In the genomic region with DNA sequence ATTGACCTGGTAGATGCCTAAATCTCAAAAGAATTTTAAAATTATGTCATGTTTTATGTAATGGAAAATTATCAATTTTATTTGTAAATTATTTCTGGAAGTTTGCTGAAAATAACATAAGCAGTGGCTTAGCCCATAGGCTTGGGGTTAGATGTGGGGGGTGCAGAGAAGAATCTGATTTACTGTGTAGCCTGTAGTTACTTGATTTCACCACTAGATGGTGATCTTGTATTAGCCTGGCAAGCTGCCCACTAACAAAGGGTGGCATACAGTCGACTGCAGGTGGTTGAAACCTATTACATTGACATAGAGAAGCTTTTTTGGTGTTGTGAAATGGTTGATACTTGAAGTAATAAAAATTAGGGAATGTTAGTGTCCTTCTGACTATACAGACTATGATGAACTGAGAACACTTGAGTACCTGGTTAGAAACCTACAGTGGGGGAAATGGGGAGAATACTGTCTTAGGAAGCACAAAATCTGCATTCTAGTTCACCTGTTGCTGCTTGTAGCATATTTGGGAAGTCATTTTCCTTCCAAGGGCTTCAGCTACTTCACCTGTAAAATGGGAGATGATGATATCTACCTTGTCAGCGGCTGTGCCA, we compare ENCODE assay signal across 8 cellular contexts.
A peak's percentile ranks its signal among the peaks of the same experiment; 100 is the strongest.
DNase-seq lines count a peak whose midpoint lies in the region; ATAC-seq and TF ChIP-seq lines count a peak whose summit lies in the region.

No MANE protein-coding gene starts in this region.

- H3K27ac ChIP-seq in CD8-positive, alpha-beta T cell (ENCODE audit: low read depth, low read length), result no peak overlapping the region
- H3K27ac ChIP-seq in endodermal cell (ENCODE audit: low read depth, low read length) (no peak overlapping the region), upper lobe of left lung (no peak overlapping the region)

- CTCF ChIA-PET in CD8-positive, alpha-beta T cell (lab: Charles Lee), result interaction anchor here (0.7 to 2.2 kb wide), 6 partner anchors 8 to 1546 kb away, joined by 3 to 9 read pairs (median 4); no protein-coding TSS in a partner anchor

- H3K27me3 Mint-ChIP-seq in CD8-positive, alpha-beta T cell (ENCODE audit: low read depth), result no peaks in the 10 kb centered on the region
- H3K27me3 Mint-ChIP-seq in endodermal cell (ENCODE audit: insufficient read depth) (no peaks in the 10 kb centered on the region), memory B cell (peaks cover 2% of the 10 kb centered on the region)

- no peak for TF ChIP-seq POLR2A in upper lobe of left lung (IDR thresholded peaks at IDR 0.05)

- no peaks in the 10 kb centered on the region for H3K4me1 ChIP-seq in CD8-positive, alpha-beta T cell (ENCODE audit: insufficient read depth, low read length)
- H3K4me1 ChIP-seq in endodermal cell (ENCODE audit: control insufficient read depth, insufficient read depth, low read length) (no peaks in the 10 kb centered on the region), upper lobe of left lung (no peaks in the 10 kb centered on the region)

- H3K27ac Mint-ChIP-seq in CD8-positive, alpha-beta T cell, result no peak overlapping the region
- no peak overlapping the region for H3K27ac Mint-ChIP-seq in endodermal cell
- H3K27ac Mint-ChIP-seq in memory B cell, result no peak overlapping the region

- H3K4me3 ChIP-seq in CD8-positive, alpha-beta T cell (ENCODE audit: low read depth, low read length), result no peak overlapping the region
- H3K4me3 ChIP-seq in endodermal cell (ENCODE audit: low read length) (no peak overlapping the region), upper lobe of left lung (no peak overlapping the region)

- H3K4me1 Mint-ChIP-seq in CD8-positive, alpha-beta T cell (ENCODE audit: low read depth), result no peaks in the 10 kb centered on the region
- H3K4me1 Mint-ChIP-seq in endodermal cell (no peaks in the 10 kb centered on the region), memory B cell (no peaks in the 10 kb centered on the region)

- H3K9ac ChIP-seq in endodermal cell (ENCODE audit: extremely low read depth, low read length, poor library complexity, severe bottlenecking), result no peak overlapping the region

- H3K27me3 ChIP-seq in CD8-positive, alpha-beta T cell (ENCODE audit: insufficient read depth, low read length), result no peaks in the 10 kb centered on the region
- no peaks in the 10 kb centered on the region for H3K27me3 ChIP-seq in endodermal cell (ENCODE audit: control insufficient read depth, insufficient read depth, low read length, poor library complexity, severe bottlenecking)
- no peaks in the 10 kb centered on the region for H3K27me3 ChIP-seq in upper lobe of left lung

- WGBS in endodermal cell (ENCODE audit: insufficient coverage in 1 of 2, insufficient read length in 1 of 2), 2 experiments, result 57 to 60% methylated on average over 2 of the region's 2 CpGs
- 46 to 49% methylated on average over 2 of the region's 2 CpGs for WGBS in upper lobe of left lung, 2 donors

- H3K36me3 ChIP-seq in CD8-positive, alpha-beta T cell (ENCODE audit: insufficient read depth, low read length), result no peaks in the 10 kb centered on the region
- H3K36me3 ChIP-seq in endodermal cell (ENCODE audit: control insufficient read depth, insufficient read depth, low read length), result no peaks in the 10 kb centered on the region
- no peaks in the 10 kb centered on the region for H3K36me3 ChIP-seq in upper lobe of left lung

- peak in 4 of 7 experiments; percentile 4 to 13 (median 8) for DNase-seq in CD8-positive, alpha-beta T cell
- DNase-seq in NCI-H146 treated with DMSO at 0.1 percent for 48 hours (lab: John Stamatoyannopoulos, UW; ENCODE audit: unreplicated experiment), result peak; percentile 50
- peak; percentile 51 for DNase-seq in SKM-1 treated with dmso at 0.1 percent for 144 hours (lab: John Stamatoyannopoulos, UW; ENCODE audit: unreplicated experiment)
- DNase-seq in endodermal cell, result peak; percentile 49
- peak; percentile 11 to 46 for DNase-seq in memory B cell (ENCODE audit: low spot score in 2 of 2)
- DNase-seq in upper lobe of left lung, result peak in 1 of 2 donors; percentile 54

- no peak for TF ChIP-seq EP300 in upper lobe of left lung (IDR thresholded peaks at IDR 0.05)

- H3K9me3 ChIP-seq in CD8-positive, alpha-beta T cell (ENCODE audit: low read length), result no peaks in the 10 kb centered on the region
- no peaks in the 10 kb centered on the region for H3K9me3 ChIP-seq in endodermal cell (ENCODE audit: control insufficient read depth, low read length)
- no peaks in the 10 kb centered on the region for H3K9me3 ChIP-seq in upper lobe of left lung

- no peak overlapping the region for H3K4me3 Mint-ChIP-seq in CD8-positive, alpha-beta T cell
- no peak overlapping the region for H3K4me3 Mint-ChIP-seq in endodermal cell
- no peak overlapping the region for H3K4me3 Mint-ChIP-seq in memory B cell

- H3K9me3 Mint-ChIP-seq in CD8-positive, alpha-beta T cell, result no peaks in the 10 kb centered on the region
- H3K9me3 Mint-ChIP-seq in endodermal cell, result no peaks in the 10 kb centered on the region
- no peaks in the 10 kb centered on the region for H3K9me3 Mint-ChIP-seq in memory B cell

- intact Hi-C loops in CD8-positive, alpha-beta T cell (cut with DNase I, micrococcal nuclease), result loop anchor here (2.0 to 10.0 kb wide), 3 partner anchors 1196 to 1546 kb away; no protein-coding TSS in a partner anchor

- peak; percentile 71 for ATAC-seq in CD8-positive, alpha-beta T cell
- peak; percentile 92 for ATAC-seq in GM18868 (IDR thresholded peaks at IDR 0.05; ENCODE audit: unreplicated experiment)
- peak; percentile 93 for ATAC-seq in HG02973 (IDR thresholded peaks at IDR 0.05; ENCODE audit: unreplicated experiment)
- ATAC-seq in memory B cell (ENCODE audit: low read depth), result peak; percentile 78
- ATAC-seq in upper lobe of left lung (ENCODE audit: low FRiP score in 2 of 2), result peak; percentile 81 to 91

- POLR2A ChIA-PET in CD8-positive, alpha-beta T cell (lab: Charles Lee), result no interaction called here

- H3K36me3 Mint-ChIP-seq in CD8-positive, alpha-beta T cell, result no peaks in the 10 kb centered on the region
- no peaks in the 10 kb centered on the region for H3K36me3 Mint-ChIP-seq in endodermal cell (ENCODE audit: low read depth)
- no peaks in the 10 kb centered on the region for H3K36me3 Mint-ChIP-seq in memory B cell

- peak; percentile 86 for TF ChIP-seq CTCF in CD8-positive, alpha-beta T cell (IDR thresholded peaks at IDR 0.05)
- peak; percentile 96 for TF ChIP-seq CTCF in endodermal cell (conservative IDR thresholded peaks at IDR 0.05)
- peak; percentile 78 to 94 (median 90) for TF ChIP-seq CTCF in upper lobe of left lung (IDR thresholded peaks at IDR 0.05)
